1 cellular context compared by ENCODE assay signal in genomic region chr13:112583592-112584277, GRCh38.
A peak's percentile ranks its signal among the peaks of the same experiment; 100 is the strongest.
TF ChIP-seq lines count a peak whose summit lies in the region.

No MANE protein-coding gene starts in this region.

TF ChIP-seq in GM12878, 131 proteins besides CTCF, POLR2A, EP300 and RAD21 (continued from another document):
- TF ChIP-seq CHD2 (IDR thresholded peaks at IDR 0.05; ENCODE audit: borderline replicate concordance, low read depth, low read length): peak; percentile 62; the same call in 1 of the 2 replicates
- 0 out of 2 replicates have a peak, but pooled peaks have one; percentile 16 for TF ChIP-seq CREB1 (IDR thresholded peaks at IDR 0.05; ENCODE audit: low read depth)
- TF ChIP-seq ZNF687 (IDR thresholded peaks at IDR 0.05): 0 out of 2 replicates have a peak, but pooled peaks have one; percentile 30
- peak; percentile 37 to 52; a peak in 2 of 4 replicates for TF ChIP-seq IKZF2 (IDR thresholded peaks at IDR 0.05)
- no peak for TF ChIP-seq RBBP5 (conservative IDR thresholded peaks at IDR 0.05)
- peak; percentile 55 for TF ChIP-seq EED (IDR thresholded peaks at IDR 0.05; ENCODE audit: low read depth)
- TF ChIP-seq ATF2 (IDR thresholded peaks at IDR 0.05; ENCODE audit: low read length): peak; percentile 49; the same call in 1 of the 2 replicates
- no peak for TF ChIP-seq BCL3 (IDR thresholded peaks at IDR 0.05; ENCODE audit: borderline replicate concordance, insufficient read depth, low read depth, low read length, poor library complexity, severe bottlenecking)
- TF ChIP-seq SIN3A (IDR thresholded peaks at IDR 0.05; ENCODE audit: low read depth, low read length): no peak
- TF ChIP-seq PAX5 (IDR thresholded peaks at IDR 0.05; ENCODE audit: borderline replicate concordance, low read depth, low read length): 0 out of 2 replicates have a peak, but pooled peaks have one; percentile 21
